Comparison of ENCODE assay signal across 9 cellular contexts in the genomic region with DNA sequence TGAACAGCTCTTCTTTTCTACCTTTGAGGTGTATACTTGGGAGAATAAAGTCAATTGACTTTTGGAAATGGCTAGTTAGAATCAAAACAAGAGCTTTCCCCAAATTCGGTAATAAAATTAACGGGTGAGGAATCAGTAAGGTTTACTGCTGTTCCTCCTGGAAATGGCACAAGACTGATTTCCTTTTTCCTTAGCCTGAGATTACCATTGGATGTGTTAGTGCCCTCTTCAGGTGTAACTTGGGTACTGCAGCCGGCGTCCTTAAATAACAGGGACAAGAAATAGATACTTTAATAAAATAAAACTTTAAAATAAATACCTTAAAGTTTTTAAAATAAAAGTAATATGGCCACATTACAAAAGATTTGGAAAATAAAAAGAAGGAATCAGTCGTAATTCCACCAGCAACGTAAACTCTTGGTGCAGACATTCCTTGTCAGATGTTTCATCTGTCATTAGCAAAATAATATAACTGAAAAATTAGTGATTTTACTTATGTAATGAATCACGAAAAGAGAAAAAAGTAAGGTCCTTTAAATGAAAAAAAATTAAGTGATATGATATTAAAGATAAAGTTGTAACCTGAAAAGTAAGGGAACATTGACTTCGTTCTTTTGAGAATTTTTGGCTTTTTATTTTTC. TPM values are rescaled to one million over a fixed set of nuclear protein-coding genes. Genes with fewer than 3 reads are reported as not detected.
DNase-seq lines count a peak whose midpoint lies in the region; ATAC-seq, FAIRE-seq and TF ChIP-seq lines count a peak whose summit lies in the region.
"Had no signal": no experiment of that assay in that cellular context is flagged by ENCODE, and none has a peak within 500 bp of the region (broad histone marks: within the 10 kb centered on the region; RNA-seq: fewer than 3 reads in every experiment).

No MANE protein-coding gene starts in this region.

- H2BK120ac ChIP-seq in trophoblast cell (ENCODE audit: insufficient read depth, low read length, poor library complexity): no peak overlapping the region

- no peak overlapping the region for H4K91ac ChIP-seq in trophoblast cell (ENCODE audit: low read depth, low read length)

- no peak overlapping the region for H2BK5ac ChIP-seq in trophoblast cell (ENCODE audit: low read depth, low read length, poor library complexity)

- H3K27me3 ChIP-seq in KMS-11 (ENCODE audit: insufficient read depth, low read depth): no peaks in the 10 kb centered on the region
- no peaks in the 10 kb centered on the region for H3K27me3 ChIP-seq in trophoblast cell (ENCODE audit: insufficient read depth, low read length)
- no peaks in the 10 kb centered on the region for H3K27me3 ChIP-seq in upper lobe of right lung

- H2BK12ac ChIP-seq in trophoblast cell (ENCODE audit: low read length): no peak overlapping the region

- no peak for FAIRE-seq in D721Med (lab: Jason Lieb, UNC)

- no peak for DNase-seq in D721Med (ENCODE audit: insufficient read length, low spot score)
- peak; percentile 84 for DNase-seq in RKO (ENCODE audit: low spot score)
- DNase-seq in activated T-helper 1 cell treated with anti-CD3 and anti-CD28 coated beads, Interleukin-12 subunit alpha, Interleukin-12 subunit beta, Interleukin-2, Interleukin-4 antibody, amounts not matched to agents 30 ng/mL and 10 ng/mL and 1 ng/mL, durations not matched to agents 14 hours and 24 hours and 36 hours (ENCODE audit: low spot score): peak; percentile 26
- peak; percentile 91 for DNase-seq in fibroblast of villous mesenchyme (ENCODE audit: low read depth)
- peak; percentile 72 to 93 for DNase-seq in trophoblast cell
- no peak for DNase-seq in upper lobe of right lung

- H3K79me1 ChIP-seq in trophoblast cell (ENCODE audit: low read length): no peaks in the 10 kb centered on the region

- 0 out of 2 replicates have a peak overlapping the region, but pooled peaks have one; percentile 19 for H3K4me2 ChIP-seq in KMS-11
- H3K4me2 ChIP-seq in trophoblast cell (ENCODE audit: low read length): no peak overlapping the region

- H3K4ac ChIP-seq in trophoblast cell (ENCODE audit: low read depth, low read length): no peak overlapping the region

- H3K9me3 Mint-ChIP-seq in activated T-helper 1 cell treated with anti-CD3 and anti-CD28 coated beads, Interleukin-12 subunit alpha, Interleukin-12 subunit beta, Interleukin-2, Interleukin-4 antibody, amounts not matched to agents 30 ng/mL and 10 ng/mL and 1 ng/mL, durations not matched to agents 14 hours and 24 hours and 36 hours: no peaks in the 10 kb centered on the region

- no peak overlapping the region for H2AFZ ChIP-seq in KMS-11 (ENCODE audit: low read depth)
- H2AFZ ChIP-seq in trophoblast cell (ENCODE audit: insufficient read depth, low read length, poor library complexity): no peak overlapping the region

- H3K18ac ChIP-seq in trophoblast cell (ENCODE audit: low read length): no peak overlapping the region

- no peaks in the 10 kb centered on the region for H3K27me3 Mint-ChIP-seq in activated T-helper 1 cell treated with anti-CD3 and anti-CD28 coated beads, Interleukin-12 subunit alpha, Interleukin-12 subunit beta, Interleukin-2, Interleukin-4 antibody, amounts not matched to agents 30 ng/mL and 10 ng/mL and 1 ng/mL, durations not matched to agents 14 hours and 24 hours and 36 hours (ENCODE audit: insufficient read depth)
- H3K27me3 Mint-ChIP-seq: activated naive CD8-positive, alpha-beta T cell had no signal

- 0 out of 2 replicates have a peak, but pooled peaks cover 5% of the 10 kb centered on the region for H4K20me1 ChIP-seq in KMS-11 (ENCODE audit: insufficient read depth)

- no peak overlapping the region for H3K4me3 Mint-ChIP-seq in activated T-helper 1 cell treated with anti-CD3 and anti-CD28 coated beads, Interleukin-12 subunit alpha, Interleukin-12 subunit beta, Interleukin-2, Interleukin-4 antibody, amounts not matched to agents 30 ng/mL and 10 ng/mL and 1 ng/mL, durations not matched to agents 14 hours and 24 hours and 36 hours
- H3K4me3 Mint-ChIP-seq: activated naive CD8-positive, alpha-beta T cell had no signal

- H4K8ac ChIP-seq in trophoblast cell (ENCODE audit: low read depth, low read length): no peak overlapping the region

- H3K4me1 ChIP-seq in KMS-11 (ENCODE audit: low read depth, poor library complexity, severe bottlenecking) (peaks cover 7% of the 10 kb centered on the region), trophoblast cell (ENCODE audit: control insufficient read depth in 1 of 2, insufficient read depth in 2 of 2, low read length in 2 of 2) (peaks cover 2 to 3% of the 10 kb centered on the region in 2 experiments), upper lobe of right lung (peaks cover 8% of the 10 kb centered on the region)

- H3K9me3 ChIP-seq in trophoblast cell (ENCODE audit: insufficient read depth, low read depth, low read length) (no peaks in the 10 kb centered on the region), upper lobe of right lung (no peaks in the 10 kb centered on the region)

- H2AK5ac ChIP-seq in trophoblast cell (ENCODE audit: low read length): no peak overlapping the region

- no peaks in the 10 kb centered on the region for H3K36me3 ChIP-seq in KMS-11 (ENCODE audit: insufficient read depth)
- no peaks in the 10 kb centered on the region for H3K36me3 ChIP-seq in trophoblast cell (ENCODE audit: control insufficient read depth in 1 of 2, insufficient read depth in 2 of 2, low read length in 2 of 2)
- no peaks in the 10 kb centered on the region for H3K36me3 ChIP-seq in upper lobe of right lung

- no peak overlapping the region for H3K4me3 ChIP-seq in KMS-11 (IDR thresholded peaks at IDR 0.05; ENCODE audit: insufficient read depth, low read depth, low read length)
- H3K4me3 ChIP-seq in fibroblast of villous mesenchyme (ENCODE audit: low read depth, low read length): no peak overlapping the region
- H3K4me3 ChIP-seq in trophoblast cell (ENCODE audit: low read depth, low read length): no peak overlapping the region
- no peak overlapping the region for H3K4me3 ChIP-seq in upper lobe of right lung

- intact Hi-C loops in activated T-helper 1 cell treated with anti-CD3 and anti-CD28 coated beads, Interleukin-12 subunit alpha, Interleukin-12 subunit beta, Interleukin-2, Interleukin-4 antibody, amounts not matched to agents 30 ng/mL and 10 ng/mL and 1 ng/mL, durations not matched to agents 14 hours and 24 hours and 36 hours (cut with micrococcal nuclease): loop anchor here (1.0 to 2.0 kb wide), 4 partner anchors 58 to 261 kb away; a partner anchor contains a TSS
- intact Hi-C loops in upper lobe of right lung (cut with DNase I): loop anchor here (10.0 kb wide), 1 partner anchor 254 kb away; no protein-coding TSS in a partner anchor

- ATAC-seq in upper lobe of right lung (peak; percentile 95), HG03025 (IDR thresholded peaks at IDR 0.05; ENCODE audit: low FRiP score, unreplicated experiment) (no peak)

- H3K14ac ChIP-seq in trophoblast cell (ENCODE audit: low read length): no peak overlapping the region

- no CpG with 5 or more reads among the region's 8 CpGs for WGBS in trophoblast cell (ENCODE audit: extremely low coverage, insufficient coverage, insufficient read length)

- no peak overlapping the region for H3K27ac Mint-ChIP-seq in activated T-helper 1 cell treated with anti-CD3 and anti-CD28 coated beads, Interleukin-12 subunit alpha, Interleukin-12 subunit beta, Interleukin-2, Interleukin-4 antibody, amounts not matched to agents 30 ng/mL and 10 ng/mL and 1 ng/mL, durations not matched to agents 14 hours and 24 hours and 36 hours
- H3K27ac Mint-ChIP-seq: activated naive CD8-positive, alpha-beta T cell had no signal

- peaks cover 4% of the 10 kb centered on the region for H3K36me3 Mint-ChIP-seq in activated T-helper 1 cell treated with anti-CD3 and anti-CD28 coated beads, Interleukin-12 subunit alpha, Interleukin-12 subunit beta, Interleukin-2, Interleukin-4 antibody, amounts not matched to agents 30 ng/mL and 10 ng/mL and 1 ng/mL, durations not matched to agents 14 hours and 24 hours and 36 hours (ENCODE audit: low read depth)
- H3K36me3 Mint-ChIP-seq: activated naive CD8-positive, alpha-beta T cell had no signal

- H3K27ac ChIP-seq in KMS-11 (no peak overlapping the region), trophoblast cell (ENCODE audit: low read depth, low read length) (no peak overlapping the region), upper lobe of right lung (no peak overlapping the region)

- peak; percentile 89 for TF ChIP-seq CTCF in D721Med (IDR thresholded peaks at IDR 0.05; ENCODE audit: insufficient read depth, missing control alignments)
- peak; percentile 93 for TF ChIP-seq CTCF in KMS-11 (conservative IDR thresholded peaks at IDR 0.05; ENCODE audit: low read depth, low read length)
- TF ChIP-seq CTCF in fibroblast of villous mesenchyme (IDR thresholded peaks at IDR 0.05; ENCODE audit: insufficient read depth, low read depth, low read length): peak; percentile 94
- peak; percentile 99 for TF ChIP-seq CTCF in upper lobe of right lung (IDR thresholded peaks at IDR 0.05)

- H3K9ac ChIP-seq in KMS-11 (no peak overlapping the region), trophoblast cell (ENCODE audit: low read length) (no peak overlapping the region)

- no peaks in the 10 kb centered on the region for H3K79me2 ChIP-seq in KMS-11 (ENCODE audit: insufficient read depth, low read depth)
- H3K79me2 ChIP-seq in trophoblast cell (ENCODE audit: control insufficient read depth, insufficient read depth, low read length, poor library complexity): no peaks in the 10 kb centered on the region

- H4K12ac ChIP-seq in trophoblast cell (ENCODE audit: low read depth, low read length): no peak overlapping the region

- H3K4me1 Mint-ChIP-seq in activated T-helper 1 cell treated with anti-CD3 and anti-CD28 coated beads, Interleukin-12 subunit alpha, Interleukin-12 subunit beta, Interleukin-2, Interleukin-4 antibody, amounts not matched to agents 30 ng/mL and 10 ng/mL and 1 ng/mL, durations not matched to agents 14 hours and 24 hours and 36 hours (ENCODE audit: low read depth): peaks cover 5% of the 10 kb centered on the region

- no peak overlapping the region for H3K23ac ChIP-seq in trophoblast cell (ENCODE audit: low read length)

RNA-seq across cellular contexts. Expression of a gene that starts 29.7 kb away (rescaled TPM):
- total RNA-seq in activated T-helper 1 cell treated with anti-CD3 and anti-CD28 coated beads, Interleukin-12 subunit alpha, Interleukin-12 subunit beta, Interleukin-2, Interleukin-4 antibody, amounts not matched to agents 30 ng/mL and 10 ng/mL and 1 ng/mL, durations not matched to agents 14 hours and 24 hours and 36 hours: 3.8 and 5.3 TPM in 2 replicates
- total RNA-seq in fibroblast of villous mesenchyme: 12.2 and 16.0 TPM in 2 replicates
- 15.5 and 15.8 TPM in 2 replicates for polyA plus RNA-seq in trophoblast cell (2013)
- 9.5 TPM for total RNA-seq in upper lobe of right lung

RNA-seq across cellular contexts. Expression of a gene that starts 57.5 kb away (rescaled TPM):
- total RNA-seq in activated T-helper 1 cell treated with anti-CD3 and anti-CD28 coated beads, Interleukin-12 subunit alpha, Interleukin-12 subunit beta, Interleukin-2, Interleukin-4 antibody, amounts not matched to agents 30 ng/mL and 10 ng/mL and 1 ng/mL, durations not matched to agents 14 hours and 24 hours and 36 hours: 52.1 and 54.7 TPM in 2 replicates
- total RNA-seq in fibroblast of villous mesenchyme (61.5 and 70.0 TPM in 2 replicates), upper lobe of right lung (116 TPM)
- polyA plus RNA-seq in trophoblast cell (2013): 186 and 191 TPM in 2 replicates

Comparison
In these comparisons a context has a peak if more than half of its experiments do, and no peak if none do; other contexts are left out.
1. DNase-seq: peak in RKO (single experiment), activated T-helper 1 cell treated with anti-CD3 and anti-CD28 coated beads, Interleukin-12 subunit alpha, Interleukin-12 subunit beta, Interleukin-2, Interleukin-4 antibody, amounts not matched to agents 30 ng/mL and 10 ng/mL and 1 ng/mL, durations not matched to agents 14 hours and 24 hours and 36 hours (single experiment), fibroblast of villous mesenchyme (single experiment) and trophoblast cell (2 of 2); none in D721Med (single experiment) and upper lobe of right lung (single experiment).
2. Peak in every context shown above with its lines, with median percentiles within 50 percentile points of each other: CTCF ChIP-seq.